ENCODE assay signal across 10 cellular contexts in genomic region chr21:34640858-34641257, GRCh38. TPM values are rescaled to one million over a fixed set of nuclear protein-coding genes. Genes with fewer than 3 reads are reported as not detected.
DNase-seq lines count a peak whose midpoint lies in the region; ATAC-seq and TF ChIP-seq lines count a peak whose summit lies in the region.
"Had no signal": no experiment of that assay in that cellular context is flagged by ENCODE, and none has a peak within 500 bp of the region (broad histone marks: within the 10 kb centered on the region; RNA-seq: fewer than 3 reads in every experiment).

No MANE protein-coding gene starts in this region.

- H3K9me3 ChIP-seq in left lung (no peaks in the 10 kb centered on the region), esophagus squamous epithelium (no peaks in the 10 kb centered on the region)

- H3K4me1 Mint-ChIP-seq in activated naive CD8-positive, alpha-beta T cell treated with anti-CD3 and anti-CD28 coated beads, Interleukin-2, amount 50 U/mL, for 24 hours: peaks cover 33% of the 10 kb centered on the region
- H3K4me1 Mint-ChIP-seq: nephron had no signal

- WGBS in esophagus squamous epithelium, 2 donors: 34 to 40% methylated on average over 4 of the region's 4 CpGs

- H3K27me3 ChIP-seq in left lung: no peaks in the 10 kb centered on the region
- H3K27me3 ChIP-seq in esophagus squamous epithelium: no peaks in the 10 kb centered on the region

- H3K27me3 Mint-ChIP-seq in activated naive CD8-positive, alpha-beta T cell treated with anti-CD3 and anti-CD28 coated beads, Interleukin-2, amount 50 U/mL, for 24 hours: no peaks in the 10 kb centered on the region

- H3K4me3 ChIP-seq in left lung: no peak overlapping the region
- H3K4me3 ChIP-seq in esophagus squamous epithelium: no peak overlapping the region

- no peak overlapping the region for H3K27ac ChIP-seq in left lung
- no peak overlapping the region for H3K27ac ChIP-seq in esophagus squamous epithelium

- in situ Hi-C loops in GM13977 (cut with MboI; ENCODE audit: low pct_unique_long_range_greater_than_20kb, low sequenced_read_pairs, unreplicated experiment): no loop called here

- H3K4me1 ChIP-seq in left lung (peaks cover 0 to 9% of the 10 kb centered on the region in 2 donors), esophagus squamous epithelium (peaks cover 0 to 15% (median 8%) of the 10 kb centered on the region in 3 donors)

- peak; percentile 65 for ATAC-seq in activated naive CD8-positive, alpha-beta T cell treated with anti-CD3 and anti-CD28 coated beads, Interleukin-2, amount 50 U/mL, for 24 hours
- ATAC-seq in left lung: peak; percentile 41
- no peak for ATAC-seq in GM21447 (IDR thresholded peaks at IDR 0.05; ENCODE audit: unreplicated experiment)

- DNase-seq in AG20443 (ENCODE audit: low spot score) (peak; percentile 84), HT1080 (ENCODE audit: low read depth) (peak; percentile 90), left lung (no peak), NCI-H2171 treated with DMSO at 0.1 percent for 48 hours (lab: John Stamatoyannopoulos, UW) (no peak), GM13977 (ENCODE audit: low spot score) (no peak), esophagus squamous epithelium (lab: John Stamatoyannopoulos, UW) (no peak)
- no peak for DNase-seq in activated naive CD8-positive, alpha-beta T cell treated with anti-CD3 and anti-CD28 coated beads, Interleukin-2, amount 50 U/mL, for 24 hours
- DNase-seq: NCI-H748 treated with DMSO at 0.1 percent for 48 hours had no signal

- peak overlapping the region; percentile 43 for H3K4me3 Mint-ChIP-seq in activated naive CD8-positive, alpha-beta T cell treated with anti-CD3 and anti-CD28 coated beads, Interleukin-2, amount 50 U/mL, for 24 hours
- H3K4me3 Mint-ChIP-seq: nephron had no signal

- no peak for TF ChIP-seq POLR2A in esophagus squamous epithelium (IDR thresholded peaks at IDR 0.05)

- H3K36me3 ChIP-seq in left lung: no peaks in the 10 kb centered on the region
- no peaks in the 10 kb centered on the region for H3K36me3 ChIP-seq in esophagus squamous epithelium

- intact Hi-C loops in left lung (cut with DNase I): no loop called here
- intact Hi-C loops in esophagus squamous epithelium (cut with DNase I): no loop called here

- no peaks in the 10 kb centered on the region for H3K36me3 Mint-ChIP-seq in activated naive CD8-positive, alpha-beta T cell treated with anti-CD3 and anti-CD28 coated beads, Interleukin-2, amount 50 U/mL, for 24 hours (ENCODE audit: low read depth)

- H3K9me3 Mint-ChIP-seq in activated naive CD8-positive, alpha-beta T cell treated with anti-CD3 and anti-CD28 coated beads, Interleukin-2, amount 50 U/mL, for 24 hours: peaks cover 3% of the 10 kb centered on the region
- H3K9me3 Mint-ChIP-seq: nephron had no signal

- no peak for TF ChIP-seq CTCF in left lung (IDR thresholded peaks at IDR 0.05)
- no peak for TF ChIP-seq CTCF in GM13977 (IDR thresholded peaks at IDR 0.05; ENCODE audit: extremely low read depth, insufficient read depth, missing control alignments)
- TF ChIP-seq CTCF in esophagus squamous epithelium (IDR thresholded peaks at IDR 0.05): no peak

- peak overlapping the region; percentile 84 for H3K27ac Mint-ChIP-seq in activated naive CD8-positive, alpha-beta T cell treated with anti-CD3 and anti-CD28 coated beads, Interleukin-2, amount 50 U/mL, for 24 hours
- H3K27ac Mint-ChIP-seq: nephron had no signal

RNA-seq across cellular contexts. Expression of gene RCAN1, which starts 25.9 kb away (rescaled TPM):
- total RNA-seq in HT1080 (2014; rRNA removed; shearing (Covaris generic)): 16.6 and 16.8 TPM in 2 replicates
- 27.3 and 31.6 TPM in 2 replicates for polyA plus RNA-seq in HT1080 (2015; cell fraction: cytosol; rRNA removed)
- 24.3 and 24.4 TPM in 2 replicates for polyA plus RNA-seq in HT1080 (2015; cell fraction: nucleus; rRNA removed)
- total RNA-seq in left lung (10 to 100 TPM; 29.8 to 62.6 TPM), esophagus squamous epithelium (10 to 100 TPM; 12.4 to 21.0 (median 17.0) TPM)

RNA-seq across cellular contexts. Expression of gene CLIC6, which starts 27.9 kb away (rescaled TPM):
- not detected in 2 replicates for total RNA-seq in HT1080 (2014; rRNA removed; shearing (Covaris generic))
- not detected in 2 replicates for polyA plus RNA-seq in HT1080 (2015; cell fraction: cytosol; rRNA removed)
- polyA plus RNA-seq in HT1080 (2015; cell fraction: nucleus; rRNA removed): not detected in 2 replicates
- total RNA-seq in left lung (10 to 100 TPM; 21.0 to 21.2 TPM), esophagus squamous epithelium (1 to 10 TPM in 3 of 4 donors, under 1 TPM in 1; 0.83 to 3.8 (median 2.0) TPM)

Comparison
In these comparisons a context has a peak if more than half of its experiments do, and no peak if none do; other contexts are left out.
1. DNase-seq: peak in AG20443 (single experiment) and HT1080 (single experiment); none in activated naive CD8-positive, alpha-beta T cell treated with anti-CD3 and anti-CD28 coated beads, Interleukin-2, amount 50 U/mL, for 24 hours (single experiment), left lung (0 of 2), NCI-H2171 treated with DMSO at 0.1 percent for 48 hours (single experiment), GM13977 (single experiment) and esophagus squamous epithelium (single experiment).
2. RNA of gene CLIC6, which starts 27.9 kb away (total RNA-seq): 21.0 to 21.2 TPM in left lung; 0.83 to 3.8 TPM in esophagus squamous epithelium and not detected in HT1080; every median in the first group is over 4 times any median in the second.